ENCODE assay signal across 14 cellular contexts in genomic region chr7:50838675-50839377, GRCh38. TPM values are rescaled to one million over a fixed set of nuclear protein-coding genes. Genes with fewer than 3 reads are reported as not detected.
DNase-seq lines count a peak whose midpoint lies in the region; ATAC-seq and TF ChIP-seq lines count a peak whose summit lies in the region.
"Had no signal": no experiment of that assay in that cellular context is flagged by ENCODE, and none has a peak within 500 bp of the region (broad histone marks: within the 10 kb centered on the region; RNA-seq: fewer than 3 reads in every experiment).

No MANE protein-coding gene starts in this region.

- H3K9ac ChIP-seq in SK-N-SH = peak overlapping the region; percentile 54

- H3K9me3 ChIP-seq in SK-N-SH (no peaks in the 10 kb centered on the region), gastrocnemius medialis (no peaks in the 10 kb centered on the region)
- H3K9me3 ChIP-seq: HAP-1, upper lobe of left lung had no signal

- in situ Hi-C loops in gastrocnemius medialis (cut with MboI; ENCODE audit: low sequenced_read_pairs in 4 of 4) = no loop called here

- 21% methylated on average over 10 of the region's 10 CpGs for WGBS in SK-N-SH (ENCODE audit: low lambda C conversion rate)

- no peaks in the 10 kb centered on the region for H3K27me3 ChIP-seq in SK-N-SH (ENCODE audit: insufficient read depth)
- no peaks in the 10 kb centered on the region for H3K27me3 ChIP-seq in gastrocnemius medialis
- H3K27me3 ChIP-seq: upper lobe of left lung had no signal

- TF ChIP-seq RAD21 in SK-N-SH (IDR thresholded peaks at IDR 0.05; ENCODE audit: low read length) = no peak

- peak overlapping the region; percentile 52 for H2AFZ ChIP-seq in SK-N-SH (ENCODE audit: low read depth)

- H3K36me3 ChIP-seq in SK-N-SH (replicated peaks in 1 of 2; ENCODE audit: control insufficient read depth in 1 of 2, insufficient read depth in 2 of 2, low read length in 1 of 2) = no peaks in the 10 kb centered on the region
- H3K36me3 ChIP-seq in gastrocnemius medialis = no peaks in the 10 kb centered on the region
- H3K36me3 ChIP-seq: HAP-1, upper lobe of left lung had no signal

- TF ChIP-seq POLR2A in gastrocnemius medialis (IDR thresholded peaks at IDR 0.05) = no peak

- intact Hi-C loops in gastrocnemius medialis (cut with DNase I; ENCODE audit: low total_unique reads) = no loop called here

- H3K27ac ChIP-seq in SK-N-SH (ENCODE audit: low read depth in 2 of 2, low read length in 1 of 2) (peak overlapping the region in 1 of 2 experiments; percentile 91; a peak in 2 of 4 replicates), gastrocnemius medialis (peak overlapping the region; percentile 51 to 77 (median 66))
- H3K27ac ChIP-seq: upper lobe of left lung had no signal

- no peaks in the 10 kb centered on the region for H4K20me1 ChIP-seq in SK-N-SH (ENCODE audit: insufficient read depth)

- H3K4me3 ChIP-seq in SK-N-SH (ENCODE audit: low read depth in 2 of 2, low read length in 1 of 2) = no peak overlapping the region
- no peak overlapping the region for H3K4me3 ChIP-seq in fibroblast of the aortic adventitia (ENCODE audit: low read depth, low read length)
- no peak overlapping the region for H3K4me3 ChIP-seq in gastrocnemius medialis
- H3K4me3 ChIP-seq: HAP-1, upper lobe of left lung had no signal

- no peak for TF ChIP-seq CTCF in SK-N-SH (IDR thresholded peaks at IDR 0.05)
- no peak for TF ChIP-seq CTCF in fibroblast of the aortic adventitia (IDR thresholded peaks at IDR 0.05; ENCODE audit: insufficient read depth, low read length)
- TF ChIP-seq CTCF in gastrocnemius medialis (IDR thresholded peaks at IDR 0.05 in 4 of 5, conservative IDR thresholded peaks at IDR 0.05 in 1 of 5) = no peak

- peak overlapping the region; percentile 17 for H3K4me2 ChIP-seq in SK-N-SH

- DNase-seq in EH (ENCODE audit: low read depth) = peak; percentile 92
- no peak for DNase-seq in SK-N-SH
- peak; percentile 91 for DNase-seq in fibroblast of the aortic adventitia (ENCODE audit: low read depth)
- peak; percentile 31 to 71 for DNase-seq in gastrocnemius medialis
- no peak for DNase-seq in cerebellum (ENCODE audit: low spot score)
- DNase-seq in NCI-H128 (lab: John Stamatoyannopoulos, UW; ENCODE audit: unreplicated experiment) = no peak
- DNase-seq: Kasumi-1, NCI-H2227 treated with DMSO at 0.1 percent for 48 hours, SHP77 treated with DMSO at 0.1 percent for 48 hours, upper lobe of left lung had no signal

- CTCF ChIA-PET in SK-N-SH (lab: Yijun Ruan, JAX) = no interaction called here

- POLR2A ChIA-PET in SK-N-SH (lab: Yijun Ruan, JAX) = no interaction called here

- H3K4me1 ChIP-seq in SK-N-SH (ENCODE audit: control insufficient read depth in 1 of 2, insufficient read depth in 2 of 2, low read depth in 1 of 2, low read length in 1 of 2) = peaks cover 0 to 22% of the 10 kb centered on the region in 2 experiments; a peak in 2 of 4 replicates
- peaks cover 7 to 16% of the 10 kb centered on the region in 2 donors for H3K4me1 ChIP-seq in gastrocnemius medialis
- H3K4me1 ChIP-seq: HAP-1, upper lobe of left lung had no signal

- ATAC-seq in gastrocnemius medialis (peak; percentile 94 to 96), HG03521 (IDR thresholded peaks at IDR 0.05; ENCODE audit: unreplicated experiment) (no peak), GM19467 (IDR thresholded peaks at IDR 0.05; ENCODE audit: unreplicated experiment) (no peak)
- ATAC-seq: WTC11 had no signal

- no peaks in the 10 kb centered on the region for H3K79me2 ChIP-seq in SK-N-SH (ENCODE audit: insufficient read depth)

- TF ChIP-seq EP300 in SK-N-SH (IDR thresholded peaks at IDR 0.05; ENCODE audit: borderline replicate concordance in 1 of 2, low read depth in 1 of 2, low read length in 1 of 2) = no peak

- H3K9me2 ChIP-seq in SK-N-SH = no peaks in the 10 kb centered on the region

- H3F3A ChIP-seq in SK-N-SH (replicated peaks; ENCODE audit: insufficient read depth) = peaks cover 27% of the 10 kb centered on the region

TF ChIP-seq in SK-N-SH, 30 proteins besides CTCF, POLR2A, EP300 and RAD21:
- TF ChIP-seq RFX5 (IDR thresholded peaks at IDR 0.05; ENCODE audit: low read length) (no peak), RXRA (IDR thresholded peaks at IDR 0.05; ENCODE audit: borderline replicate concordance, low read depth) (peak; percentile 61; the same call in 1 of the 2 replicates)

RNA-seq across cellular contexts. Expression of gene GRB10, which starts 56.1 kb away (rescaled TPM):
- 4.4 and 5.1 TPM in 2 replicates for polyA plus RNA-seq in SK-N-SH (2012; rRNA removed)
- 3.8 and 3.9 TPM in 2 replicates for polyA plus RNA-seq in SK-N-SH (2012; cell fraction: cytosol; rRNA removed)
- polyA plus RNA-seq in SK-N-SH (2012; cell fraction: nucleus; rRNA removed) = 15.3 and 16.8 TPM in 2 replicates
- total RNA-seq in fibroblast of the aortic adventitia (ENCODE audit: low replicate concordance) (20.1 and 39.1 TPM in 2 replicates), gastrocnemius medialis (10 to 100 TPM; 40.4 to 88.6 (median 61.1) TPM), cerebellum (60.4 TPM)

Comparison
In these comparisons a context has a peak if more than half of its experiments do, and no peak if none do; other contexts are left out.
1. DNase-seq: peak in EH (single experiment), fibroblast of the aortic adventitia (single experiment) and gastrocnemius medialis (2 of 2); none in SK-N-SH (single experiment), cerebellum (single experiment) and NCI-H128 (single experiment).
2. ATAC-seq: peak in gastrocnemius medialis (2 of 2); none in HG03521 (single experiment) and GM19467 (single experiment).